In genomic region chr11:31240340-31240904, GRCh38 we compare ENCODE assay signal across 1 cellular context.
TF ChIP-seq lines count a peak whose summit lies in the region.

No MANE protein-coding gene starts in this region.

TF ChIP-seq in GM23338, 12 proteins besides CTCF, POLR2A, EP300 and RAD21 (continued from another document):
- TF ChIP-seq NANOG (IDR thresholded peaks at IDR 0.05; ENCODE audit: borderline replicate concordance), result no peak
- no peak for TF ChIP-seq ZNF331 (CRISPR knock-in tag; IDR thresholded peaks at IDR 0.05; ENCODE audit: low read depth)
- TF ChIP-seq JUNB (IDR thresholded peaks at IDR 0.05; ENCODE audit: unreplicated experiment), result no peak
- no peak for TF ChIP-seq EZH2 (IDR thresholded peaks at IDR 0.05; ENCODE audit: low read depth, unreplicated experiment)
- no peak for TF ChIP-seq STAT1 (IDR thresholded peaks at IDR 0.05; ENCODE audit: unreplicated experiment)
- TF ChIP-seq EZH2phosphoT487 (IDR thresholded peaks at IDR 0.05; ENCODE audit: unreplicated experiment), result no peak
- no peak for TF ChIP-seq CREB1 (CRISPR knock-in tag; IDR thresholded peaks at IDR 0.05; ENCODE audit: low read depth)
- no peak for TF ChIP-seq ZNF114 (CRISPR knock-in tag; IDR thresholded peaks at IDR 0.05)
TF ChIP-seq in GM23338: peak in this region for 0.
